ENCODE assay signal across 26 cellular contexts in the genomic region with DNA sequence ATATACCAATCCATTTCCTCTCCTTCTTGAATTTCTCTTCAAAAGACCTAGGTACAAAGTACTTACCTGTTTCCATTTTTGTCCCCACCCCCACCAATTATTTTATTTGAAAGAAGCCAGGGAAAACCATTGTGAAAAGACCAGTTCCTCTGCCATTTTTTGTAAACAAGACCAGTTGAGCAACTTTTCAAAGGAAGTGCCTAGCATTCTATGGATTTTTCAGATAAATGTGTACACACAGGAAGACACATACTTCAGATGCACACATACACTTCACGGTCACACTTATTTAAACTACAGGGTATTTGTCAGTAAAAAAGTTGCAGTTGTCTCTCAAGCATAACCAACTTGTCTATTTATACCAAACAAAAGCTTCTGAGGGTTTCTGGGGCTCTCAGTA.
"Had no signal": no experiment of that assay in that cellular context is flagged by ENCODE, and none has a peak within 500 bp of the region (broad histone marks: within the 10 kb centered on the region; RNA-seq: fewer than 3 reads in every experiment).

No MANE protein-coding gene starts in this region.

- H3K4me1 Mint-ChIP-seq: activated CD4-positive, alpha-beta T cell treated with anti-CD3 and anti-CD28 coated beads, Interleukin-2, amount 10 ng/mL, durations not matched to agents 7 days and 5 days; activated naive CD8-positive, alpha-beta T cell treated with anti-CD3 and anti-CD28 coated beads, Interleukin-2, amount 10 ng/mL, durations not matched to agents 7 days and 5 days; T-cell had no signal

- H3K9me3 Mint-ChIP-seq: activated CD4-positive, alpha-beta T cell treated with anti-CD3 and anti-CD28 coated beads, Interleukin-2, amount 10 ng/mL, durations not matched to agents 7 days and 5 days; activated T-helper 2 cell treated with anti-CD3 and anti-CD28 coated beads, Interferon-gamma antibody, Interleukin-2, Interleukin-4, amounts not matched to agents 10 μg/mL and 5 μg/mL and 100 μg/mL, durations not matched to agents 14 hours and 24 hours and 36 hours had no signal

- H3K36me3 ChIP-seq: adrenal gland, breast epithelium had no signal

- ATAC-seq: activated T-cell treated with anti-CD3 and anti-CD28 coated beads, Interleukin-2, amount 50 U/mL, for 72 hours; T-cell had no signal

- H3K4me3 ChIP-seq: adrenal gland, breast epithelium, SK-N-MC had no signal

- H3K27me3 Mint-ChIP-seq: activated CD4-positive, alpha-beta memory T cell treated with anti-CD3 and anti-CD28 coated beads for 36 hours; activated CD4-positive, alpha-beta T cell treated with anti-CD3 and anti-CD28 coated beads, Interleukin-2, amount 10 ng/mL, durations not matched to agents 7 days and 5 days; activated naive CD8-positive, alpha-beta T cell treated with anti-CD3 and anti-CD28 coated beads, Interleukin-2, amount 10 ng/mL, durations not matched to agents 7 days and 5 days had no signal

- H3K27ac ChIP-seq: adrenal gland, breast epithelium, SK-N-MC, VCaP had no signal

- H3K27me3 ChIP-seq: breast epithelium had no signal

- H3K4me1 ChIP-seq: adrenal gland, breast epithelium had no signal

- DNase-seq: activated CD4-positive, alpha-beta memory T cell treated with anti-CD3 and anti-CD28 coated beads for 36 hours; activated CD4-positive, alpha-beta T cell treated with anti-CD3 and anti-CD28 coated beads, Interleukin-2, amount 10 ng/mL, durations not matched to agents 7 days and 5 days; activated CD4-positive, CD25-positive, alpha-beta regulatory T cell; activated gamma-delta T cell treated with Interleukin-2 at 50 U/mL for 16 hours; activated naive CD4-positive, alpha-beta T cell treated with anti-CD3 and anti-CD28 coated beads, Interleukin-2, amount 50 U/mL, for 16 hours; activated naive CD8-positive, alpha-beta T cell treated with anti-CD3 and anti-CD28 coated beads, Interleukin-2, amount 10 ng/mL, durations not matched to agents 7 days and 5 days; activated T-cell treated with anti-CD3 and anti-CD28 coated beads for 4 hours; activated T-cell treated with anti-CD3 and anti-CD28 coated beads, Interleukin-2, amount 50 U/mL, for 72 hours; adrenal gland; anterior cingulate cortex; caudate nucleus; Karpas-422; MM.1S; NCI-H1105 treated with DMSO at 0.1 percent for 48 hours; NCI-H1436 treated with DMSO at 0.1 percent for 48 hours; NCI-H187; NCI-H2081; NCI-H446; NCI-H524 treated with DMSO at 0.1 percent for 48 hours; NCI-H82; SIG-M5; T-cell had no signal

- H3K4me3 Mint-ChIP-seq: activated CD4-positive, alpha-beta memory T cell treated with anti-CD3 and anti-CD28 coated beads for 36 hours; activated CD4-positive, alpha-beta T cell treated with anti-CD3 and anti-CD28 coated beads, Interleukin-2, amount 10 ng/mL, durations not matched to agents 7 days and 5 days; activated naive CD8-positive, alpha-beta T cell treated with anti-CD3 and anti-CD28 coated beads, Interleukin-2, amount 10 ng/mL, durations not matched to agents 7 days and 5 days; activated T-cell treated with anti-CD3 and anti-CD28 coated beads, Interleukin-2, amount 50 U/mL, for 72 hours; T-cell had no signal

- H3K9me3 ChIP-seq: adrenal gland had no signal

- H3K27ac Mint-ChIP-seq: activated CD4-positive, alpha-beta memory T cell treated with anti-CD3 and anti-CD28 coated beads for 36 hours; activated CD4-positive, alpha-beta T cell treated with anti-CD3 and anti-CD28 coated beads, Interleukin-2, amount 10 ng/mL, durations not matched to agents 7 days and 5 days; activated naive CD8-positive, alpha-beta T cell treated with anti-CD3 and anti-CD28 coated beads, Interleukin-2, amount 10 ng/mL, durations not matched to agents 7 days and 5 days; activated T-cell treated with anti-CD3 and anti-CD28 coated beads, Interleukin-2, amount 50 U/mL, for 72 hours; activated T-helper 2 cell treated with anti-CD3 and anti-CD28 coated beads, Interferon-gamma antibody, Interleukin-2, Interleukin-4, amounts not matched to agents 10 μg/mL and 5 μg/mL and 100 μg/mL, durations not matched to agents 14 hours and 24 hours and 36 hours; T-cell had no signal

- H3K36me3 Mint-ChIP-seq: activated CD4-positive, alpha-beta memory T cell treated with anti-CD3 and anti-CD28 coated beads for 36 hours; activated naive CD8-positive, alpha-beta T cell treated with anti-CD3 and anti-CD28 coated beads, Interleukin-2, amount 10 ng/mL, durations not matched to agents 7 days and 5 days; T-cell had no signal
